ENCODE assay signal across 7 cellular contexts in genomic region chr2:89246620-89247019, GRCh38.
DNase-seq lines count a peak whose midpoint lies in the region; ATAC-seq, FAIRE-seq and TF ChIP-seq lines count a peak whose summit lies in the region.
"Not testable (repeated sequence)": the region's sequence is repeated elsewhere in the genome, so short reads cannot be mapped to it uniquely, and the experiment has no call there.

No MANE protein-coding gene starts in this region.

- not testable (repeated sequence) for H3K4me1 Mint-ChIP-seq in astrocyte (ENCODE audit: low read depth, unreplicated experiment)

- peak; percentile 0 for DNase-seq in HCEC 1CT
- peak; percentile 0 for DNase-seq in astrocyte (ENCODE audit: low read depth)
- DNase-seq in endothelial cell of umbilical vein (ENCODE audit: low read depth, low spot score); left lung; spleen: not testable (repeated sequence)

- H3K9me1 ChIP-seq in endothelial cell of umbilical vein (replicated peaks; ENCODE audit: control insufficient read depth, extremely low read depth, insufficient read depth, low read length) = not testable (repeated sequence)

- intact Hi-C loops in endothelial cell of umbilical vein (cut with micrococcal nuclease); left lung (cut with DNase I); spleen (cut with DNase I; ENCODE audit: low total_unique reads): not testable (repeated sequence)

- H3K4me2 ChIP-seq in DOHH2 (ENCODE audit: low read length) = peak overlapping the region; percentile 58; the same call in 1 of the 2 replicates
- peak overlapping the region; percentile 92; the same call in 1 of the 2 replicates for H3K4me2 ChIP-seq in OCI-LY1 (ENCODE audit: low read length)
- not testable (repeated sequence) for H3K4me2 ChIP-seq in astrocyte (ENCODE audit: low read length)
- H3K4me2 ChIP-seq in endothelial cell of umbilical vein (ENCODE audit: insufficient read depth, low read length) = peak overlapping the region; percentile 36

- not testable (repeated sequence) for H3K4me3 ChIP-seq in DOHH2 (ENCODE audit: low read length); OCI-LY1 (ENCODE audit: low read depth, low read length, poor library complexity, severe bottlenecking); astrocyte (ENCODE audit: insufficient read depth, low read depth, low read length); endothelial cell of umbilical vein (replicated peaks in 1 of 3; ENCODE audit: insufficient read depth in 1 of 3, low read depth in 1 of 3, low read length in 3 of 3); left lung; spleen

- CTCF ChIA-PET in endothelial cell of umbilical vein (lab: Charles Lee) = not testable (repeated sequence)

- not testable (repeated sequence) for FAIRE-seq in astrocyte (lab: Jason Lieb, UNC); endothelial cell of umbilical vein (lab: Jason Lieb, UNC)

- H2AFZ ChIP-seq in OCI-LY1 (ENCODE audit: low read length); astrocyte (ENCODE audit: low read depth, low read length); endothelial cell of umbilical vein (ENCODE audit: low read depth, low read length): not testable (repeated sequence)

- not testable (repeated sequence) for H3K36me3 Mint-ChIP-seq in astrocyte (ENCODE audit: low read depth, unreplicated experiment)

- TF ChIP-seq CTCF in DOHH2 (IDR thresholded peaks at IDR 0.05; ENCODE audit: low read depth, low read length, poor library complexity, severe bottlenecking); OCI-LY1 (IDR thresholded peaks at IDR 0.05; ENCODE audit: low read length); astrocyte (IDR thresholded peaks at IDR 0.05; ENCODE audit: insufficient read depth, low read depth, low read length); endothelial cell of umbilical vein (IDR thresholded peaks at IDR 0.05; ENCODE audit: extremely low read depth in 1 of 2, insufficient read depth in 1 of 2, low read depth in 1 of 2, low read length in 2 of 2); left lung (IDR thresholded peaks at IDR 0.05); spleen (IDR thresholded peaks at IDR 0.05 in 8 of 11, conservative IDR thresholded peaks at IDR 0.05 in 3 of 11): not testable (repeated sequence)

- ATAC-seq in left lung = peak; percentile 25

- H3K27ac Mint-ChIP-seq in astrocyte (ENCODE audit: unreplicated experiment) = not testable (repeated sequence)

- H3K9ac ChIP-seq in OCI-LY1 (ENCODE audit: low read length); astrocyte (ENCODE audit: low read length); endothelial cell of umbilical vein (replicated peaks; ENCODE audit: extremely low read depth, insufficient read depth, low read length): not testable (repeated sequence)

- H4K20me1 ChIP-seq in DOHH2 (ENCODE audit: control insufficient read depth, insufficient read depth, low read depth, low read length); OCI-LY1 (ENCODE audit: insufficient read depth, low read length); astrocyte (ENCODE audit: insufficient read depth, low read length); endothelial cell of umbilical vein (replicated peaks; ENCODE audit: control insufficient read depth, extremely low read depth, insufficient read depth, low read length): not testable (repeated sequence)

- POLR2A ChIA-PET in endothelial cell of umbilical vein (lab: Charles Lee) = not testable (repeated sequence)

- not testable (repeated sequence) for H3K9me3 ChIP-seq in DOHH2 (ENCODE audit: control insufficient read depth, insufficient read depth, low read length); OCI-LY1 (ENCODE audit: low read length); astrocyte (ENCODE audit: insufficient read depth, low read depth, low read length); endothelial cell of umbilical vein (replicated peaks; ENCODE audit: control insufficient read depth, insufficient read depth, low read length); left lung; spleen

- H3K27me3 ChIP-seq in DOHH2 (ENCODE audit: control insufficient read depth, low read length); OCI-LY1 (ENCODE audit: insufficient read depth, low read length); astrocyte (ENCODE audit: insufficient read depth, low read length); endothelial cell of umbilical vein (ENCODE audit: control insufficient read depth in 2 of 2, insufficient read depth in 2 of 2, low read length in 2 of 2); left lung; spleen (replicated peaks in 1 of 7): not testable (repeated sequence)

- BruUV-seq in endothelial cell of umbilical vein (replicated peaks; lab: Mats Ljungman, UMichigan) = not testable (repeated sequence)

- not testable (repeated sequence) for TF ChIP-seq POLR2A in endothelial cell of umbilical vein (IDR thresholded peaks at IDR 0.05; ENCODE audit: low read depth, low read length); spleen (IDR thresholded peaks at IDR 0.05)

- not testable (repeated sequence) for H3K27me3 Mint-ChIP-seq in astrocyte (ENCODE audit: low read depth, unreplicated experiment)

- H3K79me2 ChIP-seq in DOHH2 (ENCODE audit: control insufficient read depth, low read length); OCI-LY1 (ENCODE audit: insufficient read depth, low read length); astrocyte (ENCODE audit: insufficient read depth, low read length); endothelial cell of umbilical vein (ENCODE audit: control insufficient read depth, insufficient read depth, low read length): not testable (repeated sequence)

- peaks cover 23% of the 10 kb centered on the region for H3K4me1 ChIP-seq in DOHH2 (ENCODE audit: control insufficient read depth, low read length)
- peaks cover 37% of the 10 kb centered on the region for H3K4me1 ChIP-seq in OCI-LY1 (ENCODE audit: insufficient read depth, low read length, severe bottlenecking)
- not testable (repeated sequence) for H3K4me1 ChIP-seq in astrocyte (ENCODE audit: insufficient read depth, low read length); endothelial cell of umbilical vein (ENCODE audit: control insufficient read depth, extremely low read depth, insufficient read depth, low read length); left lung
- peaks cover 0 to 14% (median 7%) of the 10 kb centered on the region in 6 donors for H3K4me1 ChIP-seq in spleen

- not testable (repeated sequence) for H3K4me3 Mint-ChIP-seq in astrocyte (ENCODE audit: unreplicated experiment)

- WGBS in spleen, 5 donors = 60 to 67% (median 63%) methylated on average over 2 of the region's 2 CpGs

- H3K36me3 ChIP-seq in DOHH2 (ENCODE audit: control insufficient read depth, low read length); OCI-LY1 (ENCODE audit: insufficient read depth, low read length); astrocyte (ENCODE audit: insufficient read depth, low read length); endothelial cell of umbilical vein (ENCODE audit: control insufficient read depth in 2 of 2, extremely low read depth in 1 of 2, insufficient read depth in 2 of 2, low read length in 2 of 2); left lung; spleen: not testable (repeated sequence)

- not testable (repeated sequence) for H3K9me2 ChIP-seq in DOHH2 (replicated peaks; ENCODE audit: control insufficient read depth, low read length); OCI-LY1 (ENCODE audit: low read depth, low read length)

- dilution Hi-C loops in endothelial cell of umbilical vein (cut with MboI; ENCODE audit: extremely low pct_ligation_motif_present, low sequenced_read_pairs) = not testable (repeated sequence)

- H3F3A ChIP-seq in DOHH2 (ENCODE audit: control insufficient read depth, insufficient read depth); OCI-LY1 (ENCODE audit: insufficient read depth, low read length): not testable (repeated sequence)

- H3K9me3 Mint-ChIP-seq in astrocyte (ENCODE audit: unreplicated experiment) = not testable (repeated sequence)

- H3K27ac ChIP-seq in DOHH2 (ENCODE audit: low read depth, low read length) (peak overlapping the region; percentile 75), OCI-LY1 (ENCODE audit: low read depth, low read length, poor library complexity, severe bottlenecking) (peak overlapping the region; percentile 87), endothelial cell of umbilical vein (ENCODE audit: insufficient read depth, low read depth, low read length) (peak overlapping the region; percentile 23), left lung (peak overlapping the region in 1 of 2 donors; percentile 13), spleen (peak overlapping the region in 6 of 8 donors; percentile 13 to 63 (median 47))
- H3K27ac ChIP-seq in astrocyte (ENCODE audit: low read depth, low read length) = not testable (repeated sequence)
